In genomic region chr4:181845617-181846016, GRCh38 we compare ENCODE assay signal across 20 cellular contexts.
"Had no signal": no experiment of that assay in that cellular context is flagged by ENCODE, and none has a peak within 500 bp of the region (broad histone marks: within the 10 kb centered on the region; RNA-seq: fewer than 3 reads in every experiment).

No MANE protein-coding gene starts in this region.

- ATAC-seq: activated T-helper 17 cell treated with anti-CD3 and anti-CD28 coated beads, Interleukin-2, amount 50 U/mL, for 72 hours; T-helper 17 cell had no signal

- DNase-seq: activated B cell treated with CpG ODN at 0.5 μM for 24 hours; activated CD4-positive, alpha-beta memory T cell treated with anti-CD3 and anti-CD28 coated beads, Interleukin-2, amount 10 ng/mL, durations not matched to agents 7 days and 5 days; activated CD4-positive, alpha-beta T cell treated with anti-CD3 and anti-CD28 coated beads, Interleukin-2, amount 10 ng/mL, durations not matched to agents 7 days and 5 days; activated gamma-delta T cell; activated naive CD4-positive, alpha-beta T cell treated with anti-CD3 and anti-CD28 coated beads for 36 hours; activated T-cell treated with anti-CD3 and anti-CD28 coated beads for 4 hours; activated T-cell treated with anti-CD3 and anti-CD28 coated beads, Interleukin-2, amount 50 U/mL, for 48 hours; central memory CD4-positive, alpha-beta T cell; MM.1S; NCI-H1105 treated with DMSO at 0.1 percent for 48 hours; NCI-H1436 treated with DMSO at 0.1 percent for 48 hours; NCI-H187; NCI-H2081; NCI-H510A treated with DMSO at 0.1 percent for 48 hours; NCI-H69; Peyer's patch; SHP77 treated with DMSO at 0.1 percent for 48 hours; T-helper 17 cell; T-helper 9 cell had no signal

- H3K9me3 ChIP-seq: Peyer's patch had no signal

- H3K4me1 ChIP-seq: Peyer's patch had no signal

- H3K36me3 ChIP-seq: Peyer's patch had no signal

- H3K27ac ChIP-seq: Peyer's patch had no signal

- H3K4me3 ChIP-seq: Peyer's patch had no signal

- H3K27me3 ChIP-seq: Peyer's patch had no signal
